Comparison of ENCODE assay signal across 8 cellular contexts in genomic region chr12:75784591-75784990, GRCh38.
DNase-seq lines count a peak whose midpoint lies in the region; ATAC-seq, FAIRE-seq and TF ChIP-seq lines count a peak whose summit lies in the region.

No MANE protein-coding gene starts in this region.

- H3K4me3 ChIP-seq in pancreas = no peak overlapping the region
- H3K4me3 ChIP-seq in vagina = no peak overlapping the region

- peaks cover 31% of the 10 kb centered on the region for H3K4me1 Mint-ChIP-seq in MCF 10A (ENCODE audit: insufficient read depth, unreplicated experiment)
- no peaks in the 10 kb centered on the region for H3K4me1 Mint-ChIP-seq in immature natural killer cell

- H3K27ac ChIP-seq in pancreas (peak overlapping the region in 3 of 4 donors; percentile 25 to 62 (median 55)), vagina (no peak overlapping the region)

- H3K27me3 Mint-ChIP-seq in MCF 10A (ENCODE audit: insufficient read depth, unreplicated experiment) (no peaks in the 10 kb centered on the region), immature natural killer cell (ENCODE audit: low read depth in 3 of 3) (peaks cover 0 to 3% (median 2%) of the 10 kb centered on the region in 3 donors)

- no peak for FAIRE-seq in pancreas (lab: Jason Lieb, UNC)

- TF ChIP-seq CTCF in MCF 10A (IDR thresholded peaks at IDR 0.05; ENCODE audit: unreplicated experiment) = no peak
- no peak for TF ChIP-seq CTCF in pancreas (IDR thresholded peaks at IDR 0.05)
- no peak for TF ChIP-seq CTCF in vagina (IDR thresholded peaks at IDR 0.05)

- no peaks in the 10 kb centered on the region for H3K36me3 Mint-ChIP-seq in MCF 10A (ENCODE audit: insufficient read depth, unreplicated experiment)
- no peaks in the 10 kb centered on the region for H3K36me3 Mint-ChIP-seq in immature natural killer cell

- no peaks in the 10 kb centered on the region for H3K9me3 ChIP-seq in pancreas
- no peaks in the 10 kb centered on the region for H3K9me3 ChIP-seq in vagina

- H3K4me3 Mint-ChIP-seq in MCF 10A (ENCODE audit: unreplicated experiment) (peak overlapping the region; percentile 16), immature natural killer cell (no peak overlapping the region)

- H3K27ac Mint-ChIP-seq in MCF 10A (ENCODE audit: low read depth, unreplicated experiment) = peak overlapping the region; percentile 59
- H3K27ac Mint-ChIP-seq in immature natural killer cell = no peak overlapping the region

- H3K4me1 ChIP-seq in pancreas = peaks cover 8 to 24% (median 15%) of the 10 kb centered on the region in 3 donors
- no peaks in the 10 kb centered on the region for H3K4me1 ChIP-seq in vagina

- H3K9me3 Mint-ChIP-seq in MCF 10A (ENCODE audit: unreplicated experiment) (no peaks in the 10 kb centered on the region), immature natural killer cell (no peaks in the 10 kb centered on the region)

- peak; percentile 94 to 98 (median 95) for ATAC-seq in pancreas
- ATAC-seq in HG03469 (IDR thresholded peaks at IDR 0.05; ENCODE audit: unreplicated experiment) = no peak
- ATAC-seq in GM21529 (IDR thresholded peaks at IDR 0.05; ENCODE audit: unreplicated experiment) = no peak

- intact Hi-C loops in MCF 10A (cut with micrococcal nuclease) = no loop called here
- intact Hi-C loops in pancreas (cut with DNase I) = no loop called here
- intact Hi-C loops in vagina (cut with DNase I) = no loop called here

- H3K36me3 ChIP-seq in pancreas (no peaks in the 10 kb centered on the region), vagina (no peaks in the 10 kb centered on the region)

- no TSS peak for BruUV-seq in MCF 10A (replicated peaks; lab: Mats Ljungman, UMichigan)

- 37 to 40% methylated on average over 2 of the region's 2 CpGs for WGBS in pancreas, 2 donors

- POLR2A ChIA-PET in MCF 10A (lab: Yijun Ruan, JAX) = interaction anchor here (0.7 to 1.1 kb wide), 2 partner anchors 21 to 245 kb away, joined by 3 read pairs; no protein-coding TSS in a partner anchor

- TF ChIP-seq POLR2A in vagina (IDR thresholded peaks at IDR 0.05) = no peak

- H3K27me3 ChIP-seq in pancreas = no peaks in the 10 kb centered on the region
- no peaks in the 10 kb centered on the region for H3K27me3 ChIP-seq in vagina

- peak; percentile 15 for DNase-seq in GM03348 (ENCODE audit: low spot score)
- peak; percentile 95 for DNase-seq in NCI-H2107 treated with DMSO at 0.1 percent for 48 hours (lab: John Stamatoyannopoulos, UW; ENCODE audit: unreplicated experiment)
- DNase-seq in MCF 10A (ENCODE audit: unreplicated experiment) = peak; percentile 72
- DNase-seq in pancreas = peak; percentile 72 to 92 (median 84)
- no peak for DNase-seq in vagina (ENCODE audit: extremely low spot score in 2 of 2)
- DNase-seq in immature natural killer cell = no peak

- CTCF ChIA-PET in MCF 10A (lab: Yijun Ruan, JAX) = interaction anchor here (0.5 to 1.3 kb wide), 5 partner anchors 16 to 672 kb away, joined by 3 to 6 read pairs (median 4); no protein-coding TSS in a partner anchor

Comparison
In these comparisons a context has a peak if more than half of its experiments do, and no peak if none do; other contexts are left out.
1. DNase-seq: peak in GM03348 (single experiment), NCI-H2107 treated with DMSO at 0.1 percent for 48 hours (single experiment), MCF 10A (single experiment) and pancreas (6 of 6); none in vagina (0 of 2) and immature natural killer cell (0 of 3).
2. ATAC-seq: peak in pancreas (4 of 4); none in HG03469 (single experiment) and GM21529 (single experiment).